In the genomic region with DNA sequence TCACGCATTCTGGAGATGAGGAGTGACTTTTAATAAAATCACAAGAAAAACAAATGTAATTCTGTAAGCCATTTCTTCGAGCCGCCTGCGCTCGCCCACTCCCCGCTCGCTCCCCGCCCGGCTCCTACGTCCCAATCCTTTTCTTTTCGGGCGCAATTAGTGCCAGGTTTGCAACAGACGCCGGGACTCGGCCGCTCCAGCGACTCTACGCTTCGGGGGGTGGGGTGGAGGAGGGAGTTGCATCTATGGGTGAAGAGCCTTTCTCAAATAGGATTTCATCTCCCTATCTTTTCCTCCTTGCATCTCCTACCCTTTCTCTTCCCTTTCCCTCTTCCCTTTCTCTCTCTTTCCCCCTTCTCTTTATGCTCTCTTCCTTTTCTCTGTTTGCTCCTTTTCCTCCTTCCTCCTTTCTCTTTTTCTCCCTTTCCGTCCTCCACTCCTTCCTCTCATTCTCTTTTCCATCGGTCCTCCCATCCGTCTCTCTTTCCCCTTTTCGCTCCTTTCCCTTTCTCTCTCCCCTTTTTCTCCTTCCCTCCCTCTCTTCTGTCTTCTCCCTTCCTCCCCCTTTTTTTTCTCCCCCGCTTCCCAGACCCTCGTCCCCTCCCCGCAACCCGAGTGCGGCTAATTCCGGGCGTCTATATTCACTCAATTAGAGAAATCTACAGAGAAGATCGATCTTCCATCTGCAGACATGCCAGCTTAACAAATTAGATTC, we compare ENCODE assay signal across 10 cellular contexts. TPM values are rescaled to one million over a fixed set of nuclear protein-coding genes. Genes with fewer than 3 reads are reported as not detected.
A peak's percentile ranks its signal among the peaks of the same experiment; 100 is the strongest.
DNase-seq lines count a peak whose midpoint lies in the region; ATAC-seq and TF ChIP-seq lines count a peak whose summit lies in the region.
"Had no signal": no experiment of that assay in that cellular context is flagged by ENCODE, and none has a peak within 500 bp of the region (broad histone marks: within the 10 kb centered on the region; RNA-seq: fewer than 3 reads in every experiment).

No MANE protein-coding gene starts in this region.

- peaks cover 4% of the 10 kb centered on the region for H3K23me2 ChIP-seq in H9 (ENCODE audit: insufficient read length, low read depth, low read length, poor library complexity, severe bottlenecking)

- no peak overlapping the region for H3K4ac ChIP-seq in H9 (ENCODE audit: low read depth, low read length)

- no peak overlapping the region for H3K9ac ChIP-seq in H9 (ENCODE audit: extremely low read depth, insufficient read length, low read length)

- intact Hi-C loops in activated T-helper 1 cell treated with anti-CD3 and anti-CD28 coated beads, Interleukin-12 subunit alpha, Interleukin-12 subunit beta, Interleukin-2, Interleukin-4 antibody, amounts not matched to agents 30 ng/mL and 10 ng/mL and 1 ng/mL, durations not matched to agents 14 hours and 24 hours and 36 hours (cut with micrococcal nuclease) = loop anchor here (1.0 to 5.0 kb wide), 7 partner anchors 14 to 692 kb away; partner anchors contain the start of gene CRHBP

- no peaks in the 10 kb centered on the region for H3K9me3 ChIP-seq in H9 (ENCODE audit: control insufficient read depth, low read depth, low read length)
- H3K9me3 ChIP-seq: left lung had no signal

- POLR2A ChIA-PET in naive thymus-derived CD8-positive, alpha-beta T cell (lab: Charles Lee) = interaction anchor here (0.7 kb wide), 1 partner anchor 13 kb away, joined by 3 read pairs; no protein-coding TSS in a partner anchor

- peaks cover 83% of the 10 kb centered on the region for H3K27me3 ChIP-seq in H9 (ENCODE audit: insufficient read depth, low read length)

- ATAC-seq in naive thymus-derived CD8-positive, alpha-beta T cell = no peak
- no peak for ATAC-seq in GM21367 (IDR thresholded peaks at IDR 0.05; ENCODE audit: unreplicated experiment)

- no peak overlapping the region; a peak in 1 of 7 replicates for H3K27ac Mint-ChIP-seq in H9
- peak overlapping the region; percentile 0 for H3K27ac Mint-ChIP-seq in activated T-helper 1 cell treated with anti-CD3 and anti-CD28 coated beads, Interleukin-12 subunit alpha, Interleukin-12 subunit beta, Interleukin-2, Interleukin-4 antibody, amounts not matched to agents 30 ng/mL and 10 ng/mL and 1 ng/mL, durations not matched to agents 14 hours and 24 hours and 36 hours
- peak overlapping the region in 2 of 10 donors; percentile 34 to 51 for H3K27ac Mint-ChIP-seq in naive thymus-derived CD8-positive, alpha-beta T cell

- H3K36me3 Mint-ChIP-seq in H9 (ENCODE audit: insufficient read depth in 1 of 3, low read depth in 3 of 3) = peaks cover 0 to 1% (median 0%) of the 10 kb centered on the region in 3 experiments; a peak in 1 of 7 replicates
- H3K36me3 Mint-ChIP-seq in activated T-helper 1 cell treated with anti-CD3 and anti-CD28 coated beads, Interleukin-12 subunit alpha, Interleukin-12 subunit beta, Interleukin-2, Interleukin-4 antibody, amounts not matched to agents 30 ng/mL and 10 ng/mL and 1 ng/mL, durations not matched to agents 14 hours and 24 hours and 36 hours (ENCODE audit: low read depth) = peaks cover 3% of the 10 kb centered on the region
- H3K36me3 Mint-ChIP-seq in naive thymus-derived CD8-positive, alpha-beta T cell = peaks cover 2 to 24% (median 10%) of the 10 kb centered on the region in 3 donors

- peaks cover 99% of the 10 kb centered on the region for H3K27me3 Mint-ChIP-seq in H9 (ENCODE audit: low read depth)
- H3K27me3 Mint-ChIP-seq in activated T-helper 1 cell treated with anti-CD3 and anti-CD28 coated beads, Interleukin-12 subunit alpha, Interleukin-12 subunit beta, Interleukin-2, Interleukin-4 antibody, amounts not matched to agents 30 ng/mL and 10 ng/mL and 1 ng/mL, durations not matched to agents 14 hours and 24 hours and 36 hours (ENCODE audit: insufficient read depth) = peaks cover 85% of the 10 kb centered on the region
- peaks cover 54 to 98% (median 79%) of the 10 kb centered on the region in 5 donors for H3K27me3 Mint-ChIP-seq in naive thymus-derived CD8-positive, alpha-beta T cell

- H3K14ac ChIP-seq in H9 (ENCODE audit: insufficient read depth, low read length) = no peak overlapping the region

- no peak overlapping the region for H3T11ph ChIP-seq in H9 (ENCODE audit: low read length)

- H2BK12ac ChIP-seq in H9 (ENCODE audit: insufficient read length, low read depth, low read length) = no peak overlapping the region

- no peak overlapping the region for H2AK5ac ChIP-seq in H9 (ENCODE audit: insufficient read length, low read length)

- peak overlapping the region; percentile 39 to 86; a peak in 4 of 5 replicates for H3K4me3 Mint-ChIP-seq in H9
- peak overlapping the region; percentile 54 for H3K4me3 Mint-ChIP-seq in activated T-helper 1 cell treated with anti-CD3 and anti-CD28 coated beads, Interleukin-12 subunit alpha, Interleukin-12 subunit beta, Interleukin-2, Interleukin-4 antibody, amounts not matched to agents 30 ng/mL and 10 ng/mL and 1 ng/mL, durations not matched to agents 14 hours and 24 hours and 36 hours
- peak overlapping the region; percentile 57 to 86 (median 70) for H3K4me3 Mint-ChIP-seq in naive thymus-derived CD8-positive, alpha-beta T cell

- no peak overlapping the region for H2BK20ac ChIP-seq in H9 (ENCODE audit: low read depth, low read length, poor library complexity, severe bottlenecking)

- no peaks in the 10 kb centered on the region for H3K79me2 ChIP-seq in H9 (ENCODE audit: insufficient read depth, low read length)

- no peak overlapping the region for H2BK120ac ChIP-seq in H9 (ENCODE audit: low read depth, low read length, poor library complexity, severe bottlenecking)

- peak; percentile 13 to 80 (median 46) for DNase-seq in NCI-H1417 (lab: John Stamatoyannopoulos, UW)
- DNase-seq in NCI-H1417 treated with DMSO at 0.1 percent for 48 hours (lab: John Stamatoyannopoulos, UW) = no peak
- DNase-seq in H9 = peak; percentile 69
- no peak for DNase-seq in activated T-helper 1 cell treated with anti-CD3 and anti-CD28 coated beads, Interleukin-12 subunit alpha, Interleukin-12 subunit beta, Interleukin-2, Interleukin-4 antibody, amounts not matched to agents 30 ng/mL and 10 ng/mL and 1 ng/mL, durations not matched to agents 14 hours and 24 hours and 36 hours (ENCODE audit: low spot score)
- no peak for DNase-seq in naive thymus-derived CD8-positive, alpha-beta T cell
- no peak for DNase-seq in LoVo (ENCODE audit: low spot score)
- DNase-seq in NCI-H226 = no peak
- DNase-seq: effector memory CD4-positive, alpha-beta T cell had no signal

- H3K4me1 ChIP-seq in H9 (ENCODE audit: insufficient read depth, low read length) = no peaks in the 10 kb centered on the region

- H4K91ac ChIP-seq in H9 (ENCODE audit: insufficient read length, low read depth, low read length) = no peak overlapping the region

- H3K4me2 ChIP-seq in H9 (ENCODE audit: insufficient read depth, insufficient read length, low read length) = peak overlapping the region; percentile 70

- H3K56ac ChIP-seq in H9 (ENCODE audit: insufficient read length, low read depth, low read length) = no peak overlapping the region

- TF ChIP-seq CTCF in H9 (conservative IDR thresholded peaks at IDR 0.05) = no peak

- no peak overlapping the region for H3K27ac ChIP-seq in H9 (ENCODE audit: insufficient read length, low read depth, low read length)
- H3K27ac ChIP-seq: left lung had no signal

- H3K18ac ChIP-seq in H9 (ENCODE audit: insufficient read length, low read depth, low read length) = no peak overlapping the region

- no peak overlapping the region for H3K23ac ChIP-seq in H9 (ENCODE audit: insufficient read length, low read depth, low read length)

- WGBS in H9 (ENCODE audit: extremely low coverage, insufficient read length, low lambda C conversion rate) = no CpG with 5 or more reads among the region's 31 CpGs

- no peak overlapping the region for H2BK15ac ChIP-seq in H9 (ENCODE audit: low read depth, low read length)

- H4K8ac ChIP-seq in H9 (replicated peaks; ENCODE audit: insufficient read length, low read depth, low read length) = no peak overlapping the region

- no peak overlapping the region for H4K5ac ChIP-seq in H9 (ENCODE audit: insufficient read length, low read depth, low read length)

- no peaks in the 10 kb centered on the region for H3K79me1 ChIP-seq in H9 (ENCODE audit: insufficient read depth, low read depth, low read length, poor library complexity, severe bottlenecking)

- peaks cover 2 to 8% of the 10 kb centered on the region in 2 experiments for H3K9me3 Mint-ChIP-seq in H9
- H3K9me3 Mint-ChIP-seq in activated T-helper 1 cell treated with anti-CD3 and anti-CD28 coated beads, Interleukin-12 subunit alpha, Interleukin-12 subunit beta, Interleukin-2, Interleukin-4 antibody, amounts not matched to agents 30 ng/mL and 10 ng/mL and 1 ng/mL, durations not matched to agents 14 hours and 24 hours and 36 hours = no peaks in the 10 kb centered on the region
- H3K9me3 Mint-ChIP-seq in naive thymus-derived CD8-positive, alpha-beta T cell = peaks cover 0 to 25% (median 13%) of the 10 kb centered on the region in 9 donors

- no peaks in the 10 kb centered on the region for H4K20me1 ChIP-seq in H9 (ENCODE audit: control insufficient read depth, insufficient read depth, insufficient read length)

- no peak overlapping the region for H2BK5ac ChIP-seq in H9 (ENCODE audit: insufficient read length, low read length)

- H3K4me1 Mint-ChIP-seq in H9 = peaks cover 21 to 49% of the 10 kb centered on the region in 2 experiments
- peaks cover 17% of the 10 kb centered on the region for H3K4me1 Mint-ChIP-seq in activated T-helper 1 cell treated with anti-CD3 and anti-CD28 coated beads, Interleukin-12 subunit alpha, Interleukin-12 subunit beta, Interleukin-2, Interleukin-4 antibody, amounts not matched to agents 30 ng/mL and 10 ng/mL and 1 ng/mL, durations not matched to agents 14 hours and 24 hours and 36 hours (ENCODE audit: low read depth)
- peaks cover 16 to 31% (median 26%) of the 10 kb centered on the region in 4 donors for H3K4me1 Mint-ChIP-seq in naive thymus-derived CD8-positive, alpha-beta T cell

- no peak overlapping the region for H2AFZ ChIP-seq in H9 (ENCODE audit: low read length)

RNA-seq across cellular contexts. Expression of gene OTP, which starts 6.1 kb away (rescaled TPM):
- not detected in 2 replicates for total RNA-seq in H9 (2021)
- total RNA-seq in activated T-helper 1 cell treated with anti-CD3 and anti-CD28 coated beads, Interleukin-12 subunit alpha, Interleukin-12 subunit beta, Interleukin-2, Interleukin-4 antibody, amounts not matched to agents 30 ng/mL and 10 ng/mL and 1 ng/mL, durations not matched to agents 14 hours and 24 hours and 36 hours = not detected in 2 replicates
- total RNA-seq in naive thymus-derived CD8-positive, alpha-beta T cell = not detected
- polyA plus RNA-seq in naive thymus-derived CD8-positive, alpha-beta T cell = not detected
- total RNA-seq: left lung had no signal

Comparison
In these comparisons a context has a peak if more than half of its experiments do, and no peak if none do; other contexts are left out.
1. DNase-seq: peak in NCI-H1417 (3 of 3) and H9 (single experiment); none in NCI-H1417 treated with DMSO at 0.1 percent for 48 hours (single experiment), activated T-helper 1 cell treated with anti-CD3 and anti-CD28 coated beads, Interleukin-12 subunit alpha, Interleukin-12 subunit beta, Interleukin-2, Interleukin-4 antibody, amounts not matched to agents 30 ng/mL and 10 ng/mL and 1 ng/mL, durations not matched to agents 14 hours and 24 hours and 36 hours (single experiment), naive thymus-derived CD8-positive, alpha-beta T cell (0 of 10), LoVo (single experiment) and NCI-H226 (single experiment).
2. Peak in every context shown above with its lines, with median percentiles within 50 percentile points of each other: H3K4me3 Mint-ChIP-seq.